8 cellular contexts compared by ENCODE assay signal in genomic region chr9:86637515-86637914, GRCh38.
DNase-seq lines count a peak whose midpoint lies in the region; ATAC-seq and TF ChIP-seq lines count a peak whose summit lies in the region.

No MANE protein-coding gene starts in this region.

- no peaks in the 10 kb centered on the region for H3F3A ChIP-seq in smooth muscle cell (ENCODE audit: low read depth)

- no peak for DNase-seq in GM13976 (ENCODE audit: low spot score)
- DNase-seq in SJCRH30 = peak; percentile 58 to 64
- DNase-seq in cardiac muscle cell (ENCODE audit: low read depth in 1 of 2, low spot score in 1 of 2) = peak; percentile 76 to 82
- DNase-seq in smooth muscle cell (lab: John Stamatoyannopoulos, UW; ENCODE audit: unreplicated experiment) = no peak
- DNase-seq in middle frontal gyrus (ENCODE audit: extremely low spot score, low spot score) = no peak

- H4K20me1 ChIP-seq in smooth muscle cell (ENCODE audit: low read depth) = no peaks in the 10 kb centered on the region

- H3K4me3 ChIP-seq in SJCRH30 (no peak overlapping the region), cardiac muscle cell (no peak overlapping the region), smooth muscle cell (no peak overlapping the region)

- 35% methylated on average over 11 of the region's 11 CpGs for WGBS in smooth muscle cell (ENCODE audit: low lambda C conversion rate)

- H3K36me3 ChIP-seq in SJCRH30 (no peaks in the 10 kb centered on the region; the same call in 1 of the 2 replicates), cardiac muscle cell (no peaks in the 10 kb centered on the region), smooth muscle cell (ENCODE audit: low read depth) (no peaks in the 10 kb centered on the region)

- H3K4me1 ChIP-seq in SJCRH30 = peaks cover 14% of the 10 kb centered on the region
- H3K4me1 ChIP-seq in cardiac muscle cell (ENCODE audit: low read depth) = peaks cover 5% of the 10 kb centered on the region
- H3K4me1 ChIP-seq in smooth muscle cell (ENCODE audit: low read depth) = peaks cover 6% of the 10 kb centered on the region

- TF ChIP-seq CTCF in GM13976 (IDR thresholded peaks at IDR 0.05; ENCODE audit: borderline replicate concordance, control extremely low read depth, extremely low read depth, insufficient read depth, missing control alignments) = peak; percentile 53
- TF ChIP-seq CTCF in cardiac muscle cell (IDR thresholded peaks at IDR 0.05; ENCODE audit: low read depth, low read length) = peak; percentile 79
- peak; percentile 72 for TF ChIP-seq CTCF in smooth muscle cell (IDR thresholded peaks at IDR 0.05; ENCODE audit: borderline replicate concordance, insufficient read depth, poor library complexity, severe bottlenecking)

- peak overlapping the region; percentile 13 for H3K4me2 ChIP-seq in smooth muscle cell

- H3K9me3 ChIP-seq in SJCRH30 (replicated peaks) (peaks cover 4% of the 10 kb centered on the region; the same call in 1 of the 2 replicates), cardiac muscle cell (ENCODE audit: low read depth) (no peaks in the 10 kb centered on the region), smooth muscle cell (replicated peaks; ENCODE audit: low read depth) (no peaks in the 10 kb centered on the region)

- H3K27me3 ChIP-seq in SJCRH30 (no peaks in the 10 kb centered on the region), cardiac muscle cell (no peaks in the 10 kb centered on the region), smooth muscle cell (ENCODE audit: low read depth) (no peaks in the 10 kb centered on the region)

- H3K27ac ChIP-seq in SJCRH30 (no peak overlapping the region), cardiac muscle cell (no peak overlapping the region), smooth muscle cell (ENCODE audit: low read depth) (no peak overlapping the region)

- no peaks in the 10 kb centered on the region for H3K79me2 ChIP-seq in smooth muscle cell (ENCODE audit: low read depth)

- ATAC-seq in HG03095 (IDR thresholded peaks at IDR 0.05; ENCODE audit: unreplicated experiment) (no peak), GM18868 (IDR thresholded peaks at IDR 0.05; ENCODE audit: unreplicated experiment) (no peak), HG03571 (IDR thresholded peaks at IDR 0.05; ENCODE audit: unreplicated experiment) (no peak)

- in situ Hi-C loops in GM13976 (cut with MboI; ENCODE audit: low sequenced_read_pairs, unreplicated experiment) = loop anchor here (25.0 kb wide), 1 partner anchor 675 kb away; no protein-coding TSS in a partner anchor

- no peak overlapping the region for H2AFZ ChIP-seq in smooth muscle cell (ENCODE audit: low read depth)

- H3K9ac ChIP-seq in smooth muscle cell (ENCODE audit: low read depth) = no peak overlapping the region

Comparison
In these comparisons a context has a peak if more than half of its experiments do, and no peak if none do; other contexts are left out.
1. DNase-seq: peak in SJCRH30 (2 of 2) and cardiac muscle cell (2 of 2); none in GM13976 (single experiment), smooth muscle cell (single experiment) and middle frontal gyrus (single experiment).
2. Peak in every context shown above with its lines, with median percentiles within 50 percentile points of each other: CTCF ChIP-seq.